17 cellular contexts compared by ENCODE assay signal in the genomic region with DNA sequence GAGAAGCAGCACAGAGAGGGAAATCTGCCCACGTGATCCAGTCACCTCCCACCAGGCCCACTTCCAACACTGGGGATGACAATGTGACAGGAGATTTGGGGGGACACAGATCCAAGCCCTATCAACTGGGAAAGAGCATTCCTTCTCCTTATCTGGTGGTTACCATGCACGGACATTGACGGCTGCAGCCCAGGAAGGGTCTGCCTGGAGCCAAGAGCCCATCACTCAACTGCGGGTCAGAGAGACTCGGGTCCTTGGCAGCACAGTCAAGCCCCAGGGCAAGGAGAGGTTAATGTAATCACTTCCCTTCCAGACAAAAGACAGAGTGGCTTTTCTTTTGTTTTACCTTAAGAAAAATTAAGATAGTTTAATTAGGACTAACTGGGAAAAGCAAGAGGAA.
DNase-seq lines count a peak whose midpoint lies in the region; ATAC-seq and TF ChIP-seq lines count a peak whose summit lies in the region.
"Had no signal": no experiment of that assay in that cellular context is flagged by ENCODE, and none has a peak within 500 bp of the region (broad histone marks: within the 10 kb centered on the region; RNA-seq: fewer than 3 reads in every experiment).

No MANE protein-coding gene starts in this region.

- peaks cover 16% of the 10 kb centered on the region for H3K4me1 ChIP-seq in neural progenitor cell
- peaks cover under 1% of the 10 kb centered on the region for H3K4me1 ChIP-seq in OCI-LY7 (ENCODE audit: insufficient read depth, low read length, poor library complexity, severe bottlenecking)
- H3K4me1 ChIP-seq: A549, Caco-2 had no signal

- peak overlapping the region; percentile 34 for H3K4me2 ChIP-seq in neural progenitor cell
- H3K4me2 ChIP-seq in OCI-LY7 (ENCODE audit: low read length) = no peak overlapping the region
- H3K4me2 ChIP-seq: A549 had no signal

- ATAC-seq in left ventricle myocardium superior = no peak
- ATAC-seq in HG03196 (IDR thresholded peaks at IDR 0.05; ENCODE audit: unreplicated experiment) = no peak
- ATAC-seq: A549 had no signal

- H3K27ac ChIP-seq in neural progenitor cell (no peak overlapping the region), OCI-LY7 (ENCODE audit: low read depth, low read length, poor library complexity, severe bottlenecking) (no peak overlapping the region)
- H3K27ac ChIP-seq: 22Rv1, A549, C4-2B, HL-60 had no signal

- H3K27me3 ChIP-seq in neural progenitor cell = no peaks in the 10 kb centered on the region

- H3K4me3 ChIP-seq in neural progenitor cell (no peak overlapping the region), OCI-LY7 (ENCODE audit: low read depth, low read length, poor library complexity, severe bottlenecking) (no peak overlapping the region)
- H3K4me3 ChIP-seq: A549 had no signal

- no peaks in the 10 kb centered on the region for H3K9me2 ChIP-seq in OCI-LY7 (ENCODE audit: insufficient read depth, low read length)

- CTCF ChIA-PET in OCI-LY7 (lab: Charles Lee; ENCODE audit: unreplicated experiment) = no interaction called here

- no TSS peak for BruUV-seq in OCI-LY7 (replicated peaks; lab: Mats Ljungman, UMichigan)

- H3K9me3 ChIP-seq in neural progenitor cell (ENCODE audit: low read depth) (no peaks in the 10 kb centered on the region), OCI-LY7 (ENCODE audit: low read length) (no peaks in the 10 kb centered on the region)
- H3K9me3 ChIP-seq: A549, Caco-2 had no signal

- DNase-seq in cardiac septum (ENCODE audit: low spot score) (peak; percentile 19), left ventricle myocardium superior (no peak), ecto neural progenitor cell (ENCODE audit: low spot score) (peak; percentile 36), neural progenitor cell (ENCODE audit: low spot score) (peak; percentile 13), OCI-LY7 (ENCODE audit: low spot score) (no peak), dedifferentiated amniotic fluid mesenchymal stem cell (ENCODE audit: extremely low spot score) (no peak)
- DNase-seq: AML-193, Caco-2, GDM1, HCEC 1CT, IMR-90 had no signal

- no peak overlapping the region for H3K9ac ChIP-seq in neural progenitor cell

- POLR2A ChIA-PET in OCI-LY7 (lab: Charles Lee) = no interaction called here

- intact Hi-C loops in cardiac septum (cut with DNase I) (no loop called here), left ventricle myocardium superior (cut with micrococcal nuclease) (no loop called here), OCI-LY7 (cut with micrococcal nuclease; ENCODE audit: unreplicated experiment) (no loop called here)

- no peak overlapping the region for H3K4me3 Mint-ChIP-seq in neural progenitor cell
- H3K4me3 Mint-ChIP-seq: CD4-positive, alpha-beta T cell had no signal

- no peaks in the 10 kb centered on the region for H3K9me3 Mint-ChIP-seq in neural progenitor cell
- H3K9me3 Mint-ChIP-seq: CD4-positive, alpha-beta T cell had no signal

- no peaks in the 10 kb centered on the region for H3K36me3 Mint-ChIP-seq in neural progenitor cell

- H3K27ac Mint-ChIP-seq in neural progenitor cell = no peak overlapping the region
- H3K27ac Mint-ChIP-seq: CD4-positive, alpha-beta T cell had no signal

- H2AFZ ChIP-seq in neural progenitor cell (replicated peaks) (no peak overlapping the region), OCI-LY7 (ENCODE audit: low read length) (no peak overlapping the region)

- H3F3A ChIP-seq in neural progenitor cell (ENCODE audit: low read depth) = peaks cover 11% of the 10 kb centered on the region

- H4K20me1 ChIP-seq in neural progenitor cell (ENCODE audit: low read depth) (no peaks in the 10 kb centered on the region), OCI-LY7 (ENCODE audit: insufficient read depth, low read length) (no peaks in the 10 kb centered on the region)

- TF ChIP-seq CTCF in neural progenitor cell (IDR thresholded peaks at IDR 0.05) (no peak), OCI-LY7 (conservative IDR thresholded peaks at IDR 0.05; ENCODE audit: low read length) (no peak)

- H3K4me1 Mint-ChIP-seq in neural progenitor cell = no peaks in the 10 kb centered on the region

- peaks cover 6% of the 10 kb centered on the region for H3K27me3 Mint-ChIP-seq in neural progenitor cell (ENCODE audit: insufficient read depth, low read depth)

- H3K36me3 ChIP-seq in neural progenitor cell = no peaks in the 10 kb centered on the region
- no peaks in the 10 kb centered on the region for H3K36me3 ChIP-seq in OCI-LY7 (ENCODE audit: insufficient read depth, low read length)

- H3K79me2 ChIP-seq in neural progenitor cell (ENCODE audit: low read depth) = no peaks in the 10 kb centered on the region
- H3K79me2 ChIP-seq in OCI-LY7 (ENCODE audit: insufficient read depth, low read depth, low read length) = no peaks in the 10 kb centered on the region

Comparison
In these comparisons a context has a peak if more than half of its experiments do, and no peak if none do; other contexts are left out.
1. DNase-seq: peak in cardiac septum (single experiment), ecto neural progenitor cell (single experiment) and neural progenitor cell (single experiment); none in left ventricle myocardium superior (single experiment), OCI-LY7 (single experiment) and dedifferentiated amniotic fluid mesenchymal stem cell (single experiment).